ENCODE assay signal across 9 cellular contexts in genomic region chr19:511101-511841, GRCh38. TPM values are rescaled to one million over a fixed set of nuclear protein-coding genes. Genes with fewer than 3 reads are reported as not detected.
DNase-seq lines count a peak whose midpoint lies in the region; ATAC-seq and TF ChIP-seq lines count a peak whose summit lies in the region.
"Had no signal": no experiment of that assay in that cellular context is flagged by ENCODE, and none has a peak within 500 bp of the region (broad histone marks: within the 10 kb centered on the region; RNA-seq: fewer than 3 reads in every experiment).

No MANE protein-coding gene starts in this region.

- TF ChIP-seq CTCF in right atrium auricular region (IDR thresholded peaks at IDR 0.05), result no peak

- H3K9me3 ChIP-seq in right atrium auricular region, result no peaks in the 10 kb centered on the region
- H3K9me3 ChIP-seq: adrenal gland had no signal

- H3K27ac ChIP-seq in right atrium auricular region, result peak overlapping the region; percentile 57 to 59

- H3K4me3 ChIP-seq in right atrium auricular region, result peak overlapping the region in 1 of 2 donors; percentile 24
- H3K4me3 ChIP-seq: adrenal gland had no signal

- H3K27me3 ChIP-seq in right atrium auricular region, result no peaks in the 10 kb centered on the region
- H3K27me3 ChIP-seq: adrenal gland had no signal

- ATAC-seq in GM18520 (IDR thresholded peaks at IDR 0.05; ENCODE audit: unreplicated experiment), result no peak
- no peak for ATAC-seq in GM21786 (IDR thresholded peaks at IDR 0.05; ENCODE audit: unreplicated experiment)
- no peak for ATAC-seq in GM18858 (IDR thresholded peaks at IDR 0.05; ENCODE audit: unreplicated experiment)

- TF ChIP-seq POLR2A in Raji (IDR thresholded peaks at IDR 0.05; ENCODE audit: insufficient read depth, low read depth, low read length), result peak; percentile 45; the same call in 1 of the 2 replicates

- peak; percentile 34 for DNase-seq in KG1 (lab: John Stamatoyannopoulos, UW)
- peak; percentile 76 for DNase-seq in activated gamma-delta T cell treated with anti-CD3 and anti-CD28 coated beads, Interleukin-2, amount 50 U/mL, for 16 hours (ENCODE audit: low read depth)
- DNase-seq in right atrium auricular region (ENCODE audit: low spot score), result no peak
- DNase-seq in stimulated activated CD4-positive, alpha-beta T cell treated with anti-CD3 and anti-CD28 coated beads, Interleukin-1b, Interleukin-23, amount 100 ng/mL, for 48 hours, result peak; percentile 77

- H3K36me3 ChIP-seq in right atrium auricular region, result no peaks in the 10 kb centered on the region
- H3K36me3 ChIP-seq: adrenal gland had no signal

- peaks cover 0 to 42% of the 10 kb centered on the region in 2 donors for H3K4me1 ChIP-seq in right atrium auricular region

RNA-seq across cellular contexts. Expression of gene TPGS1, which starts 4.0 kb away (rescaled TPM):
- 10 to 100 TPM; 30.3 to 33.2 TPM for total RNA-seq in right atrium auricular region

RNA-seq across cellular contexts. Expression of gene MADCAM1, which starts 15.0 kb away (rescaled TPM):
- total RNA-seq in right atrium auricular region, result not detected

RNA-seq across cellular contexts. Expression of gene CDC34, which starts 20.3 kb away (rescaled TPM):
- total RNA-seq in right atrium auricular region, result 10 to 100 TPM; 55.8 to 75.0 TPM

RNA-seq across cellular contexts. Expression of gene GZMM, which starts 32.6 kb away (rescaled TPM):
- under 1 TPM in 1 of 2 donors, not detected in 1; 0.79 TPM for total RNA-seq in right atrium auricular region

RNA-seq across cellular contexts. Expression of gene SHC2, which starts 50.4 kb away (rescaled TPM):
- 10 to 100 TPM in 1 of 2 donors, 1 to 10 TPM in 1; 9.6 to 26.8 TPM for total RNA-seq in right atrium auricular region
